Comparison of ENCODE assay signal across 32 cellular contexts in genomic region chr12:12054993-12055392, GRCh38. TPM values are rescaled to one million over a fixed set of nuclear protein-coding genes. Genes with fewer than 3 reads are reported as not detected.
"Had no signal": no experiment of that assay in that cellular context is flagged by ENCODE, and none has a peak within 500 bp of the region (broad histone marks: within the 10 kb centered on the region; RNA-seq: fewer than 3 reads in every experiment).

No MANE protein-coding gene starts in this region.

- H3K4me2 ChIP-seq: KMS-11, SK-N-SH had no signal

- ATAC-seq: activated CD8-positive, alpha-beta T cell treated with anti-CD3 and anti-CD28 coated beads for 36 hours; Panc1 had no signal

- H3K36me3 ChIP-seq: ascending aorta, cardiac muscle cell, SJCRH30, WERI-Rb-1 had no signal

- H3K4me1 ChIP-seq: ascending aorta, SJCRH30 had no signal

- DNase-seq: activated CD4-positive, alpha-beta T cell treated with anti-CD3 and anti-CD28 coated beads, Interleukin-2, amount 10 ng/mL, durations not matched to agents 24 days and 14 days; activated CD4-positive, alpha-beta T cell treated with anti-CD3 and anti-CD28 coated beads, Interleukin-2, amount 50 U/mL, for 4 hours; activated CD8-positive, alpha-beta T cell treated with anti-CD3 and anti-CD28 coated beads for 36 hours; activated gamma-delta T cell; activated naive CD4-positive, alpha-beta T cell treated with Interleukin-2 at 50 U/mL for 16 hours; activated naive CD8-positive, alpha-beta T cell treated with anti-CD3 and anti-CD28 coated beads, Interleukin-2, amount 10 ng/mL, durations not matched to agents 7 days and 5 days; activated T-cell treated with anti-CD3 and anti-CD28 coated beads, Interleukin-2, amount 50 U/mL, for 1 hour; amygdala; MM.1S; MV-4-11; NCI-H1092; NCI-H1436 treated with DMSO at 0.1 percent for 48 hours; NCI-H1694 treated with DMSO at 0.1 percent for 48 hours; NCI-H2029; NCI-H2171 treated with DMSO at 0.1 percent for 48 hours; NCI-H2227 treated with DMSO at 0.1 percent for 48 hours; NCI-H446; NCI-H510A treated with DMSO at 0.1 percent for 48 hours; NCI-H526 treated with DMSO at 0.1 percent for 48 hours; SHP77; SJCRH30; SK-N-SH; T-helper 2 cell; T1000; WERI-Rb-1 had no signal

- H3K27me3 ChIP-seq: ascending aorta, cardiac muscle cell, SJCRH30 had no signal

- H3K4me3 ChIP-seq: ascending aorta, cardiac muscle cell, SJCRH30 had no signal

- H3K9me3 ChIP-seq: ascending aorta, SJCRH30, SK-N-SH had no signal

- H3K27ac ChIP-seq: ascending aorta, cardiac muscle cell, KMS-11, SJCRH30, WERI-Rb-1 had no signal

- H3K9ac ChIP-seq: KMS-11, SK-N-SH had no signal

RNA-seq across cellular contexts. Expression of gene BCL2L14, which starts 15.7 kb away (rescaled TPM):
- total RNA-seq: ascending aorta, cardiac muscle cell, chondrocyte, LHCN-M2, RPMI7951, SJCRH30 had no signal
- polyA plus RNA-seq: cardiac muscle cell, SK-N-SH had no signal
